ENCODE assay signal across 8 cellular contexts in genomic region chr2:162126145-162126926, GRCh38.
DNase-seq lines count a peak whose midpoint lies in the region; ATAC-seq and TF ChIP-seq lines count a peak whose summit lies in the region.

No MANE protein-coding gene starts in this region.

- H3K9me3 ChIP-seq in WERI-Rb-1 (ENCODE audit: severe bottlenecking) = no peaks in the 10 kb centered on the region

- H3K36me3 ChIP-seq in WERI-Rb-1 = no peaks in the 10 kb centered on the region

- H3K4me3 ChIP-seq in WERI-Rb-1 (ENCODE audit: low read depth, low read length) = no peak overlapping the region

- no peaks in the 10 kb centered on the region for H3K27me3 ChIP-seq in WERI-Rb-1 (ENCODE audit: insufficient read depth, low read depth, severe bottlenecking)

- DNase-seq in germinal center (ENCODE audit: low spot score) (peak; percentile 36), WERI-Rb-1 (no peak), DMS53 (lab: John Stamatoyannopoulos, UW) (no peak), hypothalamus (lab: John Stamatoyannopoulos, UW) (no peak)
- no peak for DNase-seq in stimulated activated naive CD4-positive, alpha-beta T cell treated with Interleukin-2 at 50 U/mL for 16 hours (lab: John Stamatoyannopoulos, UW)

- H3K27ac ChIP-seq in WERI-Rb-1 = no peak overlapping the region

- ATAC-seq in GM18508 (IDR thresholded peaks at IDR 0.05; ENCODE audit: insufficient read depth, unreplicated experiment) (peak; percentile 95), GM21717 (IDR thresholded peaks at IDR 0.05; ENCODE audit: unreplicated experiment) (peak; percentile 90), HG03575 (IDR thresholded peaks at IDR 0.05; ENCODE audit: extremely low read depth, insufficient number of reproducible peaks, low FRiP score, unreplicated experiment) (peak; percentile 82)

- TF ChIP-seq CTCF in WERI-Rb-1 (IDR thresholded peaks at IDR 0.05; ENCODE audit: low read depth, low read length) = no peak
